In genomic region chr14:68012861-68013260, GRCh38 we compare ENCODE assay signal across 1 cellular context.
TF ChIP-seq lines count a peak whose summit lies in the region.

No MANE protein-coding gene starts in this region.

TF ChIP-seq in IMR-90, 13 proteins besides CTCF, POLR2A, EP300 and RAD21:
- TF ChIP-seq ELK1 (IDR thresholded peaks at IDR 0.05; ENCODE audit: borderline replicate concordance, low read depth, low read length) (no peak), MXI1 (IDR thresholded peaks at IDR 0.05; ENCODE audit: borderline replicate concordance, low read depth, low read length) (no peak), MAZ (IDR thresholded peaks at IDR 0.05; ENCODE audit: borderline replicate concordance, low read depth, low read length) (no peak)
